13 cellular contexts compared by ENCODE assay signal in genomic region chr4:94636004-94636403, GRCh38.
"Had no signal": no experiment of that assay in that cellular context is flagged by ENCODE, and none has a peak within 500 bp of the region (broad histone marks: within the 10 kb centered on the region; RNA-seq: fewer than 3 reads in every experiment).

No MANE protein-coding gene starts in this region.

- ATAC-seq: activated T-cell treated with anti-CD3 and anti-CD28 coated beads, Interleukin-2, amount 50 U/mL, for 4 hours; stimulated activated memory B cell treated with anti-CD40 and anti-IgM and Interleukin-4, amounts not matched to agents 10 μg/mL and 1 μg/mL and 100 μg/mL, for 72 hours had no signal

- H3K27me3 ChIP-seq: esophagus squamous epithelium, transverse colon had no signal

- DNase-seq: activated CD4-positive, alpha-beta memory T cell treated with anti-CD3 and anti-CD28 coated beads for 36 hours; activated CD4-positive, alpha-beta T cell treated with anti-CD3 and anti-CD28 coated beads for 1 hour; activated gamma-delta T cell; activated T-cell treated with anti-CD3 and anti-CD28 coated beads, Interleukin-2, amount 50 U/mL, for 4 hours; anterior cingulate cortex; esophagus squamous epithelium; hippocampal formation; posterior cingulate gyrus; substantia nigra; transverse colon had no signal

- H3K9me3 ChIP-seq: esophagus squamous epithelium, transverse colon had no signal

- H3K4me3 ChIP-seq: esophagus squamous epithelium, skin epidermis, transverse colon had no signal

- H3K4me1 Mint-ChIP-seq: stimulated activated memory B cell treated with anti-CD40 and anti-IgM and Interleukin-4, amounts not matched to agents 10 μg/mL and 1 μg/mL and 100 μg/mL, for 72 hours had no signal

- H3K9me3 Mint-ChIP-seq: activated CD4-positive, alpha-beta memory T cell treated with anti-CD3 and anti-CD28 coated beads for 36 hours; activated T-cell treated with anti-CD3 and anti-CD28 coated beads, Interleukin-2, amount 50 U/mL, for 4 hours; stimulated activated memory B cell treated with anti-CD40 and anti-IgM and Interleukin-4, amounts not matched to agents 10 μg/mL and 1 μg/mL and 100 μg/mL, for 72 hours had no signal

- H3K4me1 ChIP-seq: esophagus squamous epithelium, transverse colon had no signal

- H3K27ac Mint-ChIP-seq: activated CD4-positive, alpha-beta memory T cell treated with anti-CD3 and anti-CD28 coated beads for 36 hours; activated naive CD8-positive, alpha-beta T cell; stimulated activated memory B cell treated with anti-CD40 and anti-IgM and Interleukin-4, amounts not matched to agents 10 μg/mL and 1 μg/mL and 100 μg/mL, for 72 hours had no signal

- H3K27ac ChIP-seq: esophagus squamous epithelium, skin epidermis, transverse colon had no signal

- H3K4me3 Mint-ChIP-seq: activated CD4-positive, alpha-beta memory T cell treated with anti-CD3 and anti-CD28 coated beads for 36 hours; activated naive CD8-positive, alpha-beta T cell; activated T-cell treated with anti-CD3 and anti-CD28 coated beads, Interleukin-2, amount 50 U/mL, for 4 hours; stimulated activated memory B cell treated with anti-CD40 and anti-IgM and Interleukin-4, amounts not matched to agents 10 μg/mL and 1 μg/mL and 100 μg/mL, for 72 hours had no signal

- H3K27me3 Mint-ChIP-seq: activated CD4-positive, alpha-beta memory T cell treated with anti-CD3 and anti-CD28 coated beads for 36 hours; activated naive CD8-positive, alpha-beta T cell; stimulated activated memory B cell treated with anti-CD40 and anti-IgM and Interleukin-4, amounts not matched to agents 10 μg/mL and 1 μg/mL and 100 μg/mL, for 72 hours had no signal
